In genomic region chr21:16194851-16195251, GRCh38 we compare ENCODE assay signal across 8 cellular contexts.
A peak's percentile ranks its signal among the peaks of the same experiment; 100 is the strongest.
DNase-seq lines count a peak whose midpoint lies in the region; ATAC-seq and TF ChIP-seq lines count a peak whose summit lies in the region.

No MANE protein-coding gene starts in this region.

- H3K4me1 ChIP-seq in liver (ENCODE audit: control insufficient read depth in 4 of 4, insufficient read depth in 4 of 4, low read length in 3 of 4) = peaks cover 1 to 12% (median 3%) of the 10 kb centered on the region in 4 donors
- H3K4me1 ChIP-seq in upper lobe of left lung = no peaks in the 10 kb centered on the region
- no peaks in the 10 kb centered on the region for H3K4me1 ChIP-seq in Peyer's patch

- TF ChIP-seq CTCF in activated CD8-positive, alpha-beta T cell treated with anti-CD3 and anti-CD28 coated beads for 36 hours (IDR thresholded peaks at IDR 0.05) = no peak
- TF ChIP-seq CTCF in brain (conservative IDR thresholded peaks at IDR 0.05) = no peak
- TF ChIP-seq CTCF in liver (IDR thresholded peaks at IDR 0.05; ENCODE audit: low read depth, low read length, missing input control) = no peak
- TF ChIP-seq CTCF in upper lobe of left lung (IDR thresholded peaks at IDR 0.05) = no peak
- TF ChIP-seq CTCF in Peyer's patch (IDR thresholded peaks at IDR 0.05) = no peak

- 9% methylated on average over 6 of the region's 6 CpGs for WGBS in liver
- 13 to 26% methylated on average over 6 of the region's 6 CpGs for WGBS in upper lobe of left lung, 2 donors

- H3K27ac Mint-ChIP-seq in activated CD8-positive, alpha-beta T cell treated with anti-CD3 and anti-CD28 coated beads for 36 hours = no peak overlapping the region
- no peak overlapping the region for H3K27ac Mint-ChIP-seq in activated CD8-positive, alpha-beta T cell treated with anti-CD3 and anti-CD28 coated beads, Interleukin-2, amount 10 ng/mL, durations not matched to agents 7 days and 5 days
- H3K27ac Mint-ChIP-seq in brain = peak overlapping the region; percentile 89 to 100 (median 97)
- H3K27ac Mint-ChIP-seq in activated CD4-positive, alpha-beta memory T cell treated with anti-CD3 and anti-CD28 coated beads for 36 hours = no peak overlapping the region

- no peaks in the 10 kb centered on the region for H3K27me3 ChIP-seq in liver (ENCODE audit: control insufficient read depth in 4 of 4, insufficient read depth in 4 of 4, low read length in 3 of 4)
- H3K27me3 ChIP-seq in upper lobe of left lung = no peaks in the 10 kb centered on the region
- H3K27me3 ChIP-seq in Peyer's patch = no peaks in the 10 kb centered on the region

- H3K9ac ChIP-seq in liver (ENCODE audit: low read depth in 1 of 2, low read length in 2 of 2) = peak overlapping the region; percentile 84 to 97

- POLR2A ChIA-PET in activated CD8-positive, alpha-beta T cell treated with anti-CD3 and anti-CD28 coated beads for 36 hours (lab: Charles Lee) = no interaction called here
- POLR2A ChIA-PET in activated CD8-positive, alpha-beta T cell treated with anti-CD3 and anti-CD28 coated beads, Interleukin-2, amount 10 ng/mL, durations not matched to agents 7 days and 5 days (lab: Charles Lee) = no interaction called here
- POLR2A ChIA-PET in activated CD4-positive, alpha-beta memory T cell treated with anti-CD3 and anti-CD28 coated beads for 36 hours (lab: Charles Lee) = no interaction called here

- peak overlapping the region; percentile 36 for H3K4me3 Mint-ChIP-seq in activated CD8-positive, alpha-beta T cell treated with anti-CD3 and anti-CD28 coated beads for 36 hours
- no peak overlapping the region for H3K4me3 Mint-ChIP-seq in activated CD8-positive, alpha-beta T cell treated with anti-CD3 and anti-CD28 coated beads, Interleukin-2, amount 10 ng/mL, durations not matched to agents 7 days and 5 days
- peak overlapping the region; percentile 80 to 93 (median 87) for H3K4me3 Mint-ChIP-seq in brain
- no peak overlapping the region for H3K4me3 Mint-ChIP-seq in activated CD4-positive, alpha-beta memory T cell treated with anti-CD3 and anti-CD28 coated beads for 36 hours

- TF ChIP-seq POLR2A in upper lobe of left lung (IDR thresholded peaks at IDR 0.05) = no peak
- TF ChIP-seq POLR2A in Peyer's patch (IDR thresholded peaks at IDR 0.05) = no peak

- no peak for TF ChIP-seq RAD21 in liver (IDR thresholded peaks at IDR 0.05)

- H3K36me3 ChIP-seq in liver (ENCODE audit: control insufficient read depth in 4 of 4, insufficient read depth in 3 of 4, low read depth in 1 of 4, low read length in 3 of 4) (no peaks in the 10 kb centered on the region), upper lobe of left lung (no peaks in the 10 kb centered on the region), Peyer's patch (no peaks in the 10 kb centered on the region)

- TF ChIP-seq EP300 in upper lobe of left lung (IDR thresholded peaks at IDR 0.05) = no peak

- H3K36me3 Mint-ChIP-seq in activated CD8-positive, alpha-beta T cell treated with anti-CD3 and anti-CD28 coated beads for 36 hours (ENCODE audit: low read depth) = no peaks in the 10 kb centered on the region
- no peaks in the 10 kb centered on the region for H3K36me3 Mint-ChIP-seq in activated CD8-positive, alpha-beta T cell treated with anti-CD3 and anti-CD28 coated beads, Interleukin-2, amount 10 ng/mL, durations not matched to agents 7 days and 5 days (ENCODE audit: low read depth)
- peaks cover 38% of the 10 kb centered on the region for H3K36me3 Mint-ChIP-seq in brain
- no peaks in the 10 kb centered on the region for H3K36me3 Mint-ChIP-seq in activated CD4-positive, alpha-beta memory T cell treated with anti-CD3 and anti-CD28 coated beads for 36 hours

- CTCF ChIA-PET in activated CD8-positive, alpha-beta T cell treated with anti-CD3 and anti-CD28 coated beads for 36 hours (lab: Charles Lee) = no interaction called here
- CTCF ChIA-PET in activated CD8-positive, alpha-beta T cell treated with anti-CD3 and anti-CD28 coated beads, Interleukin-2, amount 10 ng/mL, durations not matched to agents 7 days and 5 days (lab: Charles Lee) = no interaction called here
- CTCF ChIA-PET in activated CD4-positive, alpha-beta memory T cell treated with anti-CD3 and anti-CD28 coated beads for 36 hours (lab: Charles Lee) = no interaction called here

- H3K9me3 ChIP-seq in liver (ENCODE audit: control insufficient read depth in 4 of 4, low read length in 3 of 4) (no peaks in the 10 kb centered on the region), upper lobe of left lung (no peaks in the 10 kb centered on the region), Peyer's patch (no peaks in the 10 kb centered on the region)

- peaks cover 5% of the 10 kb centered on the region for H3K9me3 Mint-ChIP-seq in activated CD8-positive, alpha-beta T cell treated with anti-CD3 and anti-CD28 coated beads for 36 hours
- H3K9me3 Mint-ChIP-seq in activated CD8-positive, alpha-beta T cell treated with anti-CD3 and anti-CD28 coated beads, Interleukin-2, amount 10 ng/mL, durations not matched to agents 7 days and 5 days (ENCODE audit: insufficient read depth) = peaks cover 5% of the 10 kb centered on the region
- H3K9me3 Mint-ChIP-seq in brain = peaks cover 25 to 33% (median 30%) of the 10 kb centered on the region in 5 experiments
- H3K9me3 Mint-ChIP-seq in activated CD4-positive, alpha-beta memory T cell treated with anti-CD3 and anti-CD28 coated beads for 36 hours = no peaks in the 10 kb centered on the region

- no peak for ATAC-seq in activated CD8-positive, alpha-beta T cell treated with anti-CD3 and anti-CD28 coated beads for 36 hours
- no peak for ATAC-seq in activated CD8-positive, alpha-beta T cell treated with anti-CD3 and anti-CD28 coated beads, Interleukin-2, amount 10 ng/mL, durations not matched to agents 7 days and 5 days
- peak in 1 of 2 donors; percentile 44 for ATAC-seq in upper lobe of left lung (ENCODE audit: low FRiP score in 2 of 2)

- H3K27ac ChIP-seq in liver (ENCODE audit: low read depth in 1 of 2, low read length in 2 of 2) (peak overlapping the region; percentile 77 to 82), upper lobe of left lung (peak overlapping the region; percentile 54 to 78 (median 72)), Peyer's patch (peak overlapping the region in 1 of 4 donors; percentile 49)

- peaks cover 4% of the 10 kb centered on the region for H3K27me3 Mint-ChIP-seq in activated CD8-positive, alpha-beta T cell treated with anti-CD3 and anti-CD28 coated beads for 36 hours
- H3K27me3 Mint-ChIP-seq in activated CD8-positive, alpha-beta T cell treated with anti-CD3 and anti-CD28 coated beads, Interleukin-2, amount 10 ng/mL, durations not matched to agents 7 days and 5 days (ENCODE audit: low read depth) = peaks cover 7% of the 10 kb centered on the region
- peaks cover 7% of the 10 kb centered on the region for H3K27me3 Mint-ChIP-seq in brain
- H3K27me3 Mint-ChIP-seq in activated CD4-positive, alpha-beta memory T cell treated with anti-CD3 and anti-CD28 coated beads for 36 hours = no peaks in the 10 kb centered on the region

- H3K4me1 Mint-ChIP-seq in activated CD8-positive, alpha-beta T cell treated with anti-CD3 and anti-CD28 coated beads for 36 hours (ENCODE audit: low read depth) = peaks cover 4% of the 10 kb centered on the region
- H3K4me1 Mint-ChIP-seq in activated CD8-positive, alpha-beta T cell treated with anti-CD3 and anti-CD28 coated beads, Interleukin-2, amount 10 ng/mL, durations not matched to agents 7 days and 5 days (ENCODE audit: low read depth) = no peaks in the 10 kb centered on the region
- H3K4me1 Mint-ChIP-seq in brain = peaks cover 58% of the 10 kb centered on the region
- H3K4me1 Mint-ChIP-seq in activated CD4-positive, alpha-beta memory T cell treated with anti-CD3 and anti-CD28 coated beads for 36 hours (ENCODE audit: low read depth) = no peaks in the 10 kb centered on the region

- intact Hi-C loops in activated CD8-positive, alpha-beta T cell treated with anti-CD3 and anti-CD28 coated beads for 36 hours (cut with micrococcal nuclease) = no loop called here
- intact Hi-C loops in activated CD4-positive, alpha-beta memory T cell treated with anti-CD3 and anti-CD28 coated beads for 36 hours (cut with micrococcal nuclease) = no loop called here

- H3K4me3 ChIP-seq in liver (ENCODE audit: low read depth in 1 of 3, low read length in 3 of 3) = peak overlapping the region; percentile 36 to 65 (median 64)
- peak overlapping the region in 3 of 4 donors; percentile 26 to 43 (median 37) for H3K4me3 ChIP-seq in upper lobe of left lung
- peak overlapping the region in 2 of 4 donors; percentile 6 to 20 for H3K4me3 ChIP-seq in Peyer's patch

- DNase-seq in activated CD8-positive, alpha-beta T cell treated with anti-CD3 and anti-CD28 coated beads for 36 hours = no peak
- no peak for DNase-seq in activated CD8-positive, alpha-beta T cell treated with anti-CD3 and anti-CD28 coated beads, Interleukin-2, amount 10 ng/mL, durations not matched to agents 7 days and 5 days
- no peak for DNase-seq in upper lobe of left lung
- no peak for DNase-seq in activated CD4-positive, alpha-beta memory T cell treated with anti-CD3 and anti-CD28 coated beads for 36 hours
- no peak for DNase-seq in Peyer's patch
- DNase-seq in NCI-H774 (lab: John Stamatoyannopoulos, UW) = no peak

TF ChIP-seq in liver, 16 proteins besides CTCF, POLR2A, EP300 and RAD21:
- TF ChIP-seq YY1 (IDR thresholded peaks at IDR 0.05) = peak; percentile 9
- TF ChIP-seq HNF4A (conservative IDR thresholded peaks at IDR 0.05) = no peak
- no peak for TF ChIP-seq REST (IDR thresholded peaks at IDR 0.05)
- no peak for TF ChIP-seq GABPA (IDR thresholded peaks at IDR 0.05 in 1 of 2, conservative IDR thresholded peaks at IDR 0.05 in 1 of 2)
TF ChIP-seq in liver: peak in this region for 1.

Comparison
In these comparisons a context has a peak if more than half of its experiments do, and no peak if none do; other contexts are left out.
1. H3K4me3 Mint-ChIP-seq: peak in activated CD8-positive, alpha-beta T cell treated with anti-CD3 and anti-CD28 coated beads for 36 hours (single experiment) and brain (5 of 5); none in activated CD8-positive, alpha-beta T cell treated with anti-CD3 and anti-CD28 coated beads, Interleukin-2, amount 10 ng/mL, durations not matched to agents 7 days and 5 days (single experiment) and activated CD4-positive, alpha-beta memory T cell treated with anti-CD3 and anti-CD28 coated beads for 36 hours (single experiment).
2. H3K27ac Mint-ChIP-seq: peak in brain (5 of 5); none in activated CD8-positive, alpha-beta T cell treated with anti-CD3 and anti-CD28 coated beads for 36 hours (single experiment), activated CD8-positive, alpha-beta T cell treated with anti-CD3 and anti-CD28 coated beads, Interleukin-2, amount 10 ng/mL, durations not matched to agents 7 days and 5 days (single experiment) and activated CD4-positive, alpha-beta memory T cell treated with anti-CD3 and anti-CD28 coated beads for 36 hours (single experiment).